In genomic region chr4:157804986-157805385, GRCh38 we compare ENCODE assay signal across 11 cellular contexts.
A peak's percentile ranks its signal among the peaks of the same experiment; 100 is the strongest.
DNase-seq lines count a peak whose midpoint lies in the region; ATAC-seq and FAIRE-seq lines count a peak whose summit lies in the region.
"Had no signal": no experiment of that assay in that cellular context is flagged by ENCODE, and none has a peak within 500 bp of the region (broad histone marks: within the 10 kb centered on the region; RNA-seq: fewer than 3 reads in every experiment).

No MANE protein-coding gene starts in this region.

- H3K27ac ChIP-seq in caudate nucleus (ENCODE audit: low read depth, low read length), result peak overlapping the region; percentile 58

- ATAC-seq in GM19328 (IDR thresholded peaks at IDR 0.05; ENCODE audit: unreplicated experiment), result no peak
- ATAC-seq: activated naive CD4-positive, alpha-beta T cell treated with anti-CD3 and anti-CD28 coated beads, Interleukin-2, amount 50 U/mL, for 72 hours had no signal

- no peak for FAIRE-seq in RCC 7860 (lab: Jason Lieb, UNC)
- FAIRE-seq: frontal cortex had no signal

- DNase-seq in DMS114 treated with DMSO at 0.1 percent for 48 hours (lab: John Stamatoyannopoulos, UW; ENCODE audit: unreplicated experiment), result peak; percentile 6
- DNase-seq in NCI-H510A (lab: John Stamatoyannopoulos, UW), result peak; percentile 1
- peak in 2 of 61 donors; percentile 20 to 29 for DNase-seq in caudate nucleus (lab: John Stamatoyannopoulos, UW)
- peak; percentile 6 for DNase-seq in medulla oblongata (ENCODE audit: extremely low spot score)
- DNase-seq in RCC 7860 (ENCODE audit: low spot score), result no peak
- DNase-seq in GDM1 (lab: John Stamatoyannopoulos, UW), result no peak
- DNase-seq in activated CD4-positive, alpha-beta T cell treated with anti-CD3 and anti-CD28 coated beads, Interleukin-2, amount 50 U/mL, for 4 hours, result no peak
- DNase-seq: NCI-H1105 treated with DMSO at 0.1 percent for 48 hours had no signal

Comparison
In these comparisons a context has a peak if more than half of its experiments do, and no peak if none do; other contexts are left out.
1. DNase-seq: peak in DMS114 treated with DMSO at 0.1 percent for 48 hours (single experiment), NCI-H510A (single experiment) and medulla oblongata (single experiment); none in RCC 7860 (single experiment), GDM1 (single experiment) and activated CD4-positive, alpha-beta T cell treated with anti-CD3 and anti-CD28 coated beads, Interleukin-2, amount 50 U/mL, for 4 hours (0 of 2).